Comparison of ENCODE assay signal across 1 cellular context in the genomic region with DNA sequence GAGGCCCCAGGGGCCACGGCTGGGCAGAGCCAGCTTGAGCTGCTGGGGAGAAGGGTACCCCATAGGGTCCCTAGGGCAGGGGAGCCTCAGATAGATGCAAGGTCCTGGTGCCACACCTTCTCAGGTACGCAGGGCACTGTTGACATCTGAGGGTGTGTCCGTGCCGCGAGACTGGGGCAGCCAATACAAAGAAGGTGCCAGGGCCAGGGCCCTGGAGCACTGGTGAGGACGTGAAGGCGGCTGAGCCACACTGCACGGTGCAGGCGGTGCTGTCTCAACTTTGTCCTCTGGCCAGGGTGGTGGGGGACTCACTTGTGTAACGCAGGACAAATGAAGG.
TF ChIP-seq lines count a peak whose summit lies in the region.

No MANE protein-coding gene starts in this region.

TF ChIP-seq in IMR-90, 13 proteins besides CTCF, POLR2A, EP300 and RAD21 (continued from another document):
- TF ChIP-seq, protein P1, sequence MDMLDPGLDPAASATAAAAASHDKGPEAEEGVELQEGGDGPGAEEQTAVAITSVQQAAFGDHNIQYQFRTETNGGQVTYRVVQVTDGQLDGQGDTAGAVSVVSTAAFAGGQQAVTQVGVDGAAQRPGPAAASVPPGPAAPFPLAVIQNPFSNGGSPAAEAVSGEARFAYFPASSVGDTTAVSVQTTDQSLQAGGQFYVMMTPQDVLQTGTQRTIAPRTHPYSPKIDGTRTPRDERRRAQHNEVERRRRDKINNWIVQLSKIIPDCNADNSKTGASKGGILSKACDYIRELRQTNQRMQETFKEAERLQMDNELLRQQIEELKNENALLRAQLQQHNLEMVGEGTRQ (IDR thresholded peaks at IDR 0.05; ENCODE audit: low read depth, low read length), result no peak
- TF ChIP-seq SMC3 (IDR thresholded peaks at IDR 0.05; ENCODE audit: low read depth, low read length) (no peak), CEBPB (IDR thresholded peaks at IDR 0.05; ENCODE audit: low read depth, low read length) (no peak)
